Comparison of ENCODE assay signal across 23 cellular contexts in the genomic region with DNA sequence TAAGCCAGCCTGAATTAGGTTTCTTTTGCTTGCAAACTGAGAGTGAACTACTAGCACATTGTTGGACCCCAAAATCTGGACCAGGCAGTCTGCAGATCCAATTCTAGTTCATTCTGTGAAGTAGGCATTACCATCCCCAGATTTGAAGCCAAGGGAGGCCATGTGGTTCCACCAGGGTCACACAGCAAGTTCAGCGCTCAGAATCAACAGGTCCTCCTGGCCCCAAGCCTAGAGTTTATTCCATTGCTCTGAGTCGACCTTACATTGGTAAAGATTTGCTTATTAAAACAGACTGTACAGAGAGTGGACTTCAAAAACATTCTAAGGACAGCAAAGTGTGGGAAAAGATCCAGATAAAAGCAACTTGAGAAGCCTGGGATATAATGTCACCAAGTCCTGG. TPM values are rescaled to one million over a fixed set of nuclear protein-coding genes. Genes with fewer than 3 reads are reported as not detected.
A peak's percentile ranks its signal among the peaks of the same experiment; 100 is the strongest.
DNase-seq lines count a peak whose midpoint lies in the region; ATAC-seq and TF ChIP-seq lines count a peak whose summit lies in the region.
"Had no signal": no experiment of that assay in that cellular context is flagged by ENCODE, and none has a peak within 500 bp of the region (broad histone marks: within the 10 kb centered on the region; RNA-seq: fewer than 3 reads in every experiment).

No MANE protein-coding gene starts in this region.

- no peaks in the 10 kb centered on the region for H3K27me3 ChIP-seq in Panc1 (ENCODE audit: control insufficient read depth, insufficient read depth, low read length)
- no peaks in the 10 kb centered on the region for H3K27me3 ChIP-seq in trophoblast cell (ENCODE audit: insufficient read depth, low read length)
- H3K27me3 ChIP-seq in mammary epithelial cell (ENCODE audit: insufficient read depth, low read length) = no peaks in the 10 kb centered on the region

- no peak for TF ChIP-seq CTCF in HEK293 (tag by site-specific recombination; IDR thresholded peaks at IDR 0.05)
- no peak for TF ChIP-seq CTCF in Panc1 (IDR thresholded peaks at IDR 0.05)
- TF ChIP-seq CTCF in mammary epithelial cell (conservative IDR thresholded peaks at IDR 0.05 in 1 of 2, IDR thresholded peaks at IDR 0.05 in 1 of 2; ENCODE audit: extremely low read depth in 1 of 2, insufficient read depth in 1 of 2, low read depth in 1 of 2, low read length in 2 of 2) = no peak

- H3K4me2 ChIP-seq in trophoblast cell (ENCODE audit: low read length) (no peak overlapping the region), mammary epithelial cell (ENCODE audit: insufficient read depth, low read depth, low read length) (no peak overlapping the region)

- intact Hi-C loops in Panc1 (cut with micrococcal nuclease; ENCODE audit: unreplicated experiment) = no loop called here
- intact Hi-C loops in mammary epithelial cell (cut with micrococcal nuclease) = no loop called here

- no TSS peak for BruUV-seq in Panc1 (replicated peaks; lab: Mats Ljungman, UMichigan)
- no TSS peak for BruUV-seq in mammary epithelial cell (replicated peaks; lab: Mats Ljungman, UMichigan)

- H3K4me3 ChIP-seq in HEK293 (ENCODE audit: low read depth, low read length) (no peak overlapping the region), Panc1 (ENCODE audit: low read depth in 2 of 2, low read length in 2 of 2) (no peak overlapping the region), trophoblast cell (ENCODE audit: low read depth, low read length) (no peak overlapping the region), mammary epithelial cell (replicated peaks in 1 of 3; ENCODE audit: insufficient read depth in 1 of 3, low read depth in 2 of 3, low read length in 3 of 3) (no peak overlapping the region)
- H3K4me3 ChIP-seq: SK-N-MC had no signal

- no peak overlapping the region for H2AFZ ChIP-seq in trophoblast cell (ENCODE audit: insufficient read depth, low read length, poor library complexity)
- no peak overlapping the region for H2AFZ ChIP-seq in mammary epithelial cell (ENCODE audit: low read depth, low read length)

- H3K9me3 ChIP-seq in HEK293 (ENCODE audit: control insufficient read depth, insufficient read depth, low read depth, low read length) = no peaks in the 10 kb centered on the region
- no peaks in the 10 kb centered on the region for H3K9me3 ChIP-seq in Panc1 (ENCODE audit: control insufficient read depth, insufficient read depth, low read depth, low read length)
- H3K9me3 ChIP-seq in trophoblast cell (ENCODE audit: insufficient read depth, low read depth, low read length) = no peaks in the 10 kb centered on the region
- H3K9me3 ChIP-seq in mammary epithelial cell (replicated peaks; ENCODE audit: insufficient read depth, low read length) = no peaks in the 10 kb centered on the region

- dilution Hi-C loops in mammary epithelial cell (cut with HindIII; ENCODE audit: low sequenced_read_pairs) = no loop called here

- no peak overlapping the region for H3K9ac ChIP-seq in trophoblast cell (ENCODE audit: low read length)
- H3K9ac ChIP-seq in mammary epithelial cell (ENCODE audit: insufficient read depth, low read length) = no peak overlapping the region

- WGBS in trophoblast cell (ENCODE audit: extremely low coverage, insufficient coverage, insufficient read length) = no CpG with 5 or more reads among the region's 2 CpGs
- WGBS in mammary epithelial cell (ENCODE audit: low coverage, missing lambda C conversion rate) = 96% methylated on average over 2 of the region's 2 CpGs

- H2BK120ac ChIP-seq in trophoblast cell (ENCODE audit: insufficient read depth, low read length, poor library complexity) = peak overlapping the region; percentile 5

- no peak overlapping the region for H3K27ac ChIP-seq in HEK293 (ENCODE audit: extremely low read depth, low read depth, low read length)
- 0 out of 2 replicates have a peak overlapping the region, but pooled peaks have one; percentile 23 for H3K27ac ChIP-seq in Panc1 (ENCODE audit: low read length)
- H3K27ac ChIP-seq in trophoblast cell (ENCODE audit: low read depth, low read length) = no peak overlapping the region
- no peak overlapping the region for H3K27ac ChIP-seq in mammary epithelial cell (ENCODE audit: insufficient read depth, low read depth, low read length)
- H3K27ac ChIP-seq: 22Rv1, SK-N-MC had no signal

- no peak overlapping the region for H3K23ac ChIP-seq in trophoblast cell (ENCODE audit: low read length)

- no peak overlapping the region for H4K12ac ChIP-seq in trophoblast cell (ENCODE audit: low read depth, low read length)

- no peak overlapping the region for H2AK5ac ChIP-seq in trophoblast cell (ENCODE audit: low read length)

- no peak overlapping the region for H4K91ac ChIP-seq in trophoblast cell (ENCODE audit: low read depth, low read length)

- H3K79me1 ChIP-seq in trophoblast cell (ENCODE audit: low read length) = peaks cover 25% of the 10 kb centered on the region

- in situ Hi-C loops in Panc1 (cut with HindIII; ENCODE audit: low pct_unique_long_range_greater_than_20kb, low sequenced_read_pairs) (no loop called here), ACHN (cut with HindIII; ENCODE audit: low pct_ligation_motif_present, low pct_unique_long_range_greater_than_20kb, low sequenced_read_pairs) (no loop called here), mammary epithelial cell (cut with MboI; ENCODE audit: low sequenced_read_pairs in 2 of 2) (no loop called here)

- H2BK12ac ChIP-seq in trophoblast cell (ENCODE audit: low read length) = peak overlapping the region; percentile 66

- H2BK5ac ChIP-seq in trophoblast cell (ENCODE audit: low read depth, low read length, poor library complexity) = no peak overlapping the region

- POLR2A ChIA-PET in HEK293 (lab: Yijun Ruan, JAX) = no interaction called here
- POLR2A ChIA-PET in Panc1 (lab: Charles Lee) = no interaction called here

- H3K4ac ChIP-seq in trophoblast cell (ENCODE audit: low read depth, low read length) = peak overlapping the region; percentile 91

- ATAC-seq in Panc1 (no peak), GM21737 (IDR thresholded peaks at IDR 0.05; ENCODE audit: unreplicated experiment) (no peak)

- DNase-seq in Panc1 (ENCODE audit: low read depth, low spot score) (no peak), iris pigment epithelial cell (ENCODE audit: low read depth) (peak; percentile 21), trophoblast cell (no peak), ACHN (no peak), AG08396 (ENCODE audit: low spot score) (no peak), mammary epithelial cell (no peak)
- DNase-seq: CD4-positive, CD25-positive, alpha-beta regulatory T cell; DMS153; DND-41; KBM-7; NCI-H1048; NCI-H1417; NCI-H1694; NCI-H2029 treated with DMSO at 0.1 percent for 48 hours; NCI-H2171; NCI-H226; NCI-H510A; NCI-H69; SIG-M5 had no signal

- H3K4me1 ChIP-seq in HEK293 (ENCODE audit: control insufficient read depth, insufficient read depth, low read length) (0 out of 2 replicates have a peak, but pooled peaks cover 3% of the 10 kb centered on the region), Panc1 (ENCODE audit: control insufficient read depth, insufficient read depth, low read length) (peaks cover 63% of the 10 kb centered on the region), trophoblast cell (ENCODE audit: control insufficient read depth in 1 of 2, insufficient read depth in 2 of 2, low read length in 2 of 2) (peaks cover 22 to 31% of the 10 kb centered on the region in 2 experiments), mammary epithelial cell (ENCODE audit: insufficient read depth, low read length) (peaks cover 18% of the 10 kb centered on the region)

- no peaks in the 10 kb centered on the region for H3K36me3 ChIP-seq in HEK293 (ENCODE audit: control insufficient read depth in 2 of 2, insufficient read depth in 1 of 2, low read length in 2 of 2)
- H3K36me3 ChIP-seq in Panc1 (ENCODE audit: control insufficient read depth, insufficient read depth, low read length) = no peaks in the 10 kb centered on the region; the same call in 1 of the 2 replicates
- peaks cover 0 to 2% of the 10 kb centered on the region in 2 experiments for H3K36me3 ChIP-seq in trophoblast cell (ENCODE audit: control insufficient read depth in 1 of 2, insufficient read depth in 2 of 2, low read length in 2 of 2)
- no peaks in the 10 kb centered on the region for H3K36me3 ChIP-seq in mammary epithelial cell (ENCODE audit: insufficient read depth, low read length)

- H3K14ac ChIP-seq in trophoblast cell (ENCODE audit: low read length) = no peak overlapping the region

- H3K79me2 ChIP-seq in trophoblast cell (ENCODE audit: control insufficient read depth, insufficient read depth, low read length, poor library complexity) = peaks cover 15% of the 10 kb centered on the region
- H3K79me2 ChIP-seq in mammary epithelial cell (ENCODE audit: insufficient read depth, low read length) = peaks cover 71% of the 10 kb centered on the region

- CTCF ChIA-PET in HEK293 (lab: Yijun Ruan, JAX) = no interaction called here
- CTCF ChIA-PET in Panc1 (lab: Charles Lee) = no interaction called here
- CTCF ChIA-PET in mammary epithelial cell (lab: Charles Lee; ENCODE audit: low non-redundant PET) = interaction anchor here (0.5 kb wide), 1 partner anchor 138 kb away, joined by 3 read pairs; no protein-coding TSS in a partner anchor

- no peak overlapping the region for H3K18ac ChIP-seq in trophoblast cell (ENCODE audit: low read length)

- no peaks in the 10 kb centered on the region for H4K20me1 ChIP-seq in mammary epithelial cell (ENCODE audit: insufficient read depth, low read length)

- no peak overlapping the region for H4K8ac ChIP-seq in trophoblast cell (ENCODE audit: low read depth, low read length)

TF ChIP-seq in HEK293, 187 proteins besides CTCF, POLR2A, EP300 and RAD21 (continues in another document):
- TF ChIP-seq ZNF510 (tag by site-specific recombination; IDR thresholded peaks at IDR 0.05; ENCODE audit: insufficient replicate concordance) (no peak), KLF1 (tag by site-specific recombination; IDR thresholded peaks at IDR 0.05) (no peak), ZNF624 (tag by site-specific recombination; IDR thresholded peaks at IDR 0.05) (no peak), SCRT2 (tag by site-specific recombination; IDR thresholded peaks at IDR 0.05) (peak; percentile 62), ZNF335 (tag by site-specific recombination; conservative IDR thresholded peaks at IDR 0.05) (no peak), ZNF223 (tag by site-specific recombination; IDR thresholded peaks at IDR 0.05) (no peak), ZNF473 (tag by site-specific recombination; IDR thresholded peaks at IDR 0.05) (no peak)
- TF ChIP-seq, protein P1, sequence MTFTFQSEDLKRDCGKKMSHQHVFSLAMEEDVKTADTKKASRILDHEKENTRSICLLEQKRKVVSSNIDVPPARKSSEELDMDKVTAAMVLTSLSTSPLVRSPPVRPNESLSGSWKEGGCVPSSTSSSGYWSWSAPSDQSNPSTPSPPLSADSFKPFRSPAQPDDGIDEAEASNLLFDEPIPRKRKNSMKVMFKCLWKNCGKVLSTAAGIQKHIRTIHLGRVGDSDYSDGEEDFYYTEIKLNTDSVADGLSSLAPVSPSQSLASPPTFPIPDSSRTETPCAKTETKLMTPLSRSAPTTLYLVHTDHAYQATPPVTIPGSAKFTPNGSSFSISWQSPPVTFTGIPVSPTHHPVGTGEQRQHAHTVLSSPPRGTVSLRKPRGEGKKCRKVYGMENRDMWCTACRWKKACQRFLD (tag by site-specific recombination; IDR thresholded peaks at IDR 0.05) = no peak

RNA-seq across cellular contexts. Expression of a gene that starts 50.9 kb away (rescaled TPM):
- total RNA-seq in Panc1 (2021; ENCODE audit: unreplicated experiment) (170 TPM), mammary epithelial cell (10 to 100 TPM; 25.8 to 63.9 TPM)
- polyA plus RNA-seq in Panc1 (2012; ENCODE audit: insufficient read length) = 113 TPM
- polyA plus RNA-seq in trophoblast cell (2013) = 41.9 and 43.1 TPM in 2 replicates
- polyA plus RNA-seq in mammary epithelial cell = 40.4 TPM
- 42.5 TPM for polyA minus RNA-seq in mammary epithelial cell
